19 cellular contexts compared by ENCODE assay signal in the genomic region with DNA sequence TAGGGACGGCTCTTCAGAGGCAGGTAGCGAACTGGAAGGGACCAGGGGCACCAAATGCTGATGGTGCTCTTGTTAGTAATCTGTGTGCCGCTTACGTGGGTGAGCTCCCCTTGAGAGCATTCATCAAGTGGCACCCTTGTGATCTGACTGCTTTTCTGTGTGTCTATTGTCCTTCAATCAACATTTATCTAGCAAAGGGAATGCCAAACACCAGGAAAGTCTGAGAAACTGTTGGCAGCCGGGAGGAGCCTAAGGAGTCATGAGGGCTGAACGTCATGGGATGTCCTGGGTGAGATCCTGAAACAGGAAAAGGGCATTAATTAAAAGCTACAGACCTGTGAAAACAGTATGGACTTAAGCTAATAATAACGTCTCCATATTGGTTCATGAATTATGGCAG.
A peak's percentile ranks its signal among the peaks of the same experiment; 100 is the strongest.
DNase-seq lines count a peak whose midpoint lies in the region; FAIRE-seq and TF ChIP-seq lines count a peak whose summit lies in the region.
"Had no signal": no experiment of that assay in that cellular context is flagged by ENCODE, and none has a peak within 500 bp of the region (broad histone marks: within the 10 kb centered on the region; RNA-seq: fewer than 3 reads in every experiment).

No MANE protein-coding gene starts in this region.

- no peak overlapping the region for H2BK5ac ChIP-seq in H1 (ENCODE audit: low read depth, low read length)
- H2BK5ac ChIP-seq in mesendoderm (ENCODE audit: low read length) = no peak overlapping the region

- TF ChIP-seq POLR2A in H1 (IDR thresholded peaks at IDR 0.05; ENCODE audit: control extremely low read depth in 1 of 2, low read depth in 2 of 2, low read length in 2 of 2) (no peak), tibial nerve (IDR thresholded peaks at IDR 0.05) (no peak)

- no peak for TF ChIP-seq RAD21 in H1 (IDR thresholded peaks at IDR 0.05 in 1 of 2, conservative IDR thresholded peaks at IDR 0.05 in 1 of 2; ENCODE audit: low read depth in 2 of 2, low read length in 2 of 2)

- H2BK15ac ChIP-seq in H1 (ENCODE audit: low read length) (no peak overlapping the region), mesendoderm (replicated peaks; ENCODE audit: low read depth) (no peak overlapping the region)

- peak overlapping the region; percentile 54; the same call in 1 of the 2 replicates for H2AFZ ChIP-seq in H1 (ENCODE audit: low read length)
- H2AFZ ChIP-seq: GM23248 had no signal

- H2BK120ac ChIP-seq in H1 (replicated peaks; ENCODE audit: low read depth, low read length) = no peak overlapping the region
- H2BK120ac ChIP-seq in mesendoderm (ENCODE audit: low read depth, low read length) = no peak overlapping the region

- no peak overlapping the region for H4K91ac ChIP-seq in H1 (replicated peaks; ENCODE audit: insufficient read length, low read length)

- H3K27ac ChIP-seq in H1 (ENCODE audit: low read depth, low read length) (no peak overlapping the region), mesendoderm (ENCODE audit: low read depth, low read length) (no peak overlapping the region), tibial nerve (no peak overlapping the region)
- H3K27ac ChIP-seq: GM23248 had no signal

- H3K23me2 ChIP-seq in H1 (ENCODE audit: low read depth, low read length) = peaks cover 2% of the 10 kb centered on the region; the same call in 1 of the 2 replicates

- DNase-seq in NCI-H345 (lab: John Stamatoyannopoulos, UW) (peak; percentile 25), NCI-H345 treated with DMSO at 0.1 percent for 48 hours (lab: John Stamatoyannopoulos, UW; ENCODE audit: unreplicated experiment) (no peak), H1 (ENCODE audit: low read depth in 1 of 2, low spot score in 2 of 2) (no peak), mesendoderm (peak; percentile 35), activated gamma-delta T cell (lab: John Stamatoyannopoulos, UW) (no peak), tibial nerve (ENCODE audit: low spot score in 2 of 2) (no peak)
- no peak for DNase-seq in activated CD8-positive, alpha-beta memory T cell treated with anti-CD3 and anti-CD28 coated beads for 24 hours
- DNase-seq: 8988T; C1 segment of cervical spinal cord; Calu3; CD4-positive, alpha-beta memory T cell; COR-L47; DMS53; DND-41; GM23248; HFFc6 had no signal

- H3K4me1 ChIP-seq in H1 (replicated peaks in 1 of 4; ENCODE audit: control insufficient read depth in 3 of 4, insufficient read depth in 4 of 4, low read length in 3 of 4) (peaks cover 0 to 5% (median 1%) of the 10 kb centered on the region in 4 experiments; a peak in 4 of 7 replicates), mesendoderm (ENCODE audit: control insufficient read depth, low read depth, low read length) (peaks cover 2% of the 10 kb centered on the region), tibial nerve (no peaks in the 10 kb centered on the region)
- H3K4me1 ChIP-seq: HAP-1 had no signal

- H2AK5ac ChIP-seq in H1 (ENCODE audit: low read depth, low read length) (no peak overlapping the region), mesendoderm (ENCODE audit: low read length) (no peak overlapping the region)

- H3K79me1 ChIP-seq in H1 (ENCODE audit: low read depth, low read length) (no peaks in the 10 kb centered on the region), mesendoderm (ENCODE audit: low read length) (no peaks in the 10 kb centered on the region)

- no peak overlapping the region for H3K4me3 ChIP-seq in H1 (ENCODE audit: extremely low read depth in 1 of 4, insufficient read depth in 2 of 4, low read depth in 3 of 4, low read length in 4 of 4)
- no peak overlapping the region for H3K4me3 ChIP-seq in mesendoderm (ENCODE audit: low read length)
- H3K4me3 ChIP-seq in tibial nerve = no peak overlapping the region
- H3K4me3 ChIP-seq: GM23248, HAP-1 had no signal

- H3K36me3 ChIP-seq in H1 (ENCODE audit: control insufficient read depth in 2 of 4, insufficient read depth in 4 of 4, low read length in 3 of 4) = no peaks in the 10 kb centered on the region
- no peaks in the 10 kb centered on the region for H3K36me3 ChIP-seq in mesendoderm (ENCODE audit: control insufficient read depth, insufficient read depth, low read length)
- no peaks in the 10 kb centered on the region for H3K36me3 ChIP-seq in tibial nerve
- H3K36me3 ChIP-seq: HAP-1 had no signal

- no peak overlapping the region for H2BK12ac ChIP-seq in H1 (ENCODE audit: low read depth, low read length)

- FAIRE-seq in H1 (lab: Jason Lieb, UNC) = no peak
- FAIRE-seq: G401.6, GM12892 had no signal

- H3K23ac ChIP-seq in H1 (ENCODE audit: insufficient read length) = no peak overlapping the region
- no peak overlapping the region for H3K23ac ChIP-seq in mesendoderm (ENCODE audit: low read length)

- no peaks in the 10 kb centered on the region for H3K79me2 ChIP-seq in H1 (ENCODE audit: control insufficient read depth in 1 of 2, insufficient read depth in 2 of 2, low read length in 2 of 2)
- no peaks in the 10 kb centered on the region for H3K79me2 ChIP-seq in mesendoderm (ENCODE audit: control insufficient read depth, insufficient read depth, low read length)

- H3K9me3 ChIP-seq in H1 (ENCODE audit: insufficient read depth in 2 of 2, low read depth in 1 of 2, low read length in 1 of 2) (no peaks in the 10 kb centered on the region), tibial nerve (peaks cover 0 to 12% (median 0%) of the 10 kb centered on the region in 4 donors)
- H3K9me3 ChIP-seq: HAP-1 had no signal

- H3K18ac ChIP-seq in H1 (ENCODE audit: extremely low read depth, low read length) = no peak overlapping the region
- no peak overlapping the region for H3K18ac ChIP-seq in mesendoderm (ENCODE audit: low read length)

- H4K5ac ChIP-seq in H1 (ENCODE audit: insufficient read length, low read depth, low read length) = no peak overlapping the region
- H4K5ac ChIP-seq in mesendoderm (ENCODE audit: low read length) = no peak overlapping the region

- TF ChIP-seq CTCF in H1 (IDR thresholded peaks at IDR 0.05; ENCODE audit: control extremely low read depth in 1 of 3, insufficient read depth in 1 of 3, low read depth in 1 of 3, low read length in 3 of 3) (no peak), tibial nerve (IDR thresholded peaks at IDR 0.05) (no peak)

- no peak overlapping the region for H3K4ac ChIP-seq in H1 (replicated peaks; ENCODE audit: insufficient read length, low read depth, low read length)
- H3K4ac ChIP-seq in mesendoderm (ENCODE audit: low read depth, low read length) = no peak overlapping the region

- H2BK20ac ChIP-seq in H1 (ENCODE audit: low read length) = no peak overlapping the region

- POLR2A ChIA-PET in H1 (lab: Charles Lee; ENCODE audit: partially characterized antibody) = no interaction called here

- H3K9ac ChIP-seq in H1 (replicated peaks in 1 of 4; ENCODE audit: extremely low read depth in 1 of 4, low read depth in 3 of 4, low read length in 3 of 4) (no peak overlapping the region), mesendoderm (ENCODE audit: low read length) (no peak overlapping the region)
- H3K9ac ChIP-seq: GM23248 had no signal

- CTCF ChIA-PET in H1 (lab: Charles Lee; ENCODE audit: partially characterized antibody) = interaction anchor here (1.4 kb wide), 1 partner anchor 246 kb away, joined by 3 read pairs; no protein-coding TSS in a partner anchor

- H3K4me2 ChIP-seq in H1 (ENCODE audit: insufficient read depth in 1 of 2, low read depth in 2 of 2, low read length in 2 of 2) (no peak overlapping the region), mesendoderm (ENCODE audit: low read length) (no peak overlapping the region)

- TF ChIP-seq EP300 in H1 (IDR thresholded peaks at IDR 0.05; ENCODE audit: borderline replicate concordance in 1 of 2, low read depth in 2 of 2, low read length in 2 of 2) (no peak), tibial nerve (IDR thresholded peaks at IDR 0.05) (no peak)

- WGBS in H1 (ENCODE audit: extremely low coverage in 1 of 2, insufficient coverage in 1 of 2, insufficient read length in 1 of 2, insufficient replicate concordance in 2 of 2, low coverage in 1 of 2, low lambda C conversion rate in 2 of 2, missing lambda C conversion rate in 1 of 2), 2 experiments = 87% methylated on average over 7 of the region's 7 CpGs; no CpG with 5 or more reads in 1 of the 2 experiments
- WGBS in mesendoderm (ENCODE audit: extremely low coverage, insufficient coverage, low lambda C conversion rate) = no CpG with 5 or more reads among the region's 7 CpGs
- 64 to 67% methylated on average over 7 of the region's 7 CpGs for WGBS in tibial nerve, 2 donors

- no peak overlapping the region for H3K14ac ChIP-seq in H1 (ENCODE audit: insufficient read length)

- H4K8ac ChIP-seq in H1 (ENCODE audit: extremely low read depth, insufficient read depth, low read length) = no peak overlapping the region
- no peak overlapping the region for H4K8ac ChIP-seq in mesendoderm (ENCODE audit: low read depth, low read length)

- H3K56ac ChIP-seq in H1 (replicated peaks; ENCODE audit: insufficient read length, low read depth, low read length) (no peak overlapping the region), mesendoderm (ENCODE audit: low read length) (peak overlapping the region; percentile 28)

- H3K27me3 ChIP-seq in H1 (replicated peaks in 1 of 4; ENCODE audit: control insufficient read depth in 3 of 4, extremely low read depth in 1 of 4, insufficient read depth in 3 of 4, low read length in 3 of 4) (no peaks in the 10 kb centered on the region), mesendoderm (ENCODE audit: insufficient read depth, low read length, poor library complexity) (no peaks in the 10 kb centered on the region), tibial nerve (no peaks in the 10 kb centered on the region)

- H4K20me1 ChIP-seq in H1 (replicated peaks in 1 of 2; ENCODE audit: control insufficient read depth in 1 of 2, insufficient read depth in 2 of 2, low read length in 2 of 2) = no peaks in the 10 kb centered on the region

TF ChIP-seq in H1, 55 proteins besides CTCF, POLR2A, EP300 and RAD21:
- TF ChIP-seq CHD1 (IDR thresholded peaks at IDR 0.05; ENCODE audit: low read depth, low read length) (no peak), PHF8 (conservative IDR thresholded peaks at IDR 0.05; ENCODE audit: low read depth, low read length) (no peak), TAF1 (IDR thresholded peaks at IDR 0.05; ENCODE audit: low read depth, low read length) (no peak)
TF ChIP-seq in H1: peak in this region for 0.

Comparison
In these comparisons a context has a peak if more than half of its experiments do, and no peak if none do; other contexts are left out.
1. DNase-seq: peak in NCI-H345 (single experiment) and mesendoderm (single experiment); none in NCI-H345 treated with DMSO at 0.1 percent for 48 hours (single experiment), H1 (0 of 2), activated gamma-delta T cell (single experiment), tibial nerve (0 of 2) and activated CD8-positive, alpha-beta memory T cell treated with anti-CD3 and anti-CD28 coated beads for 24 hours (single experiment).